16 cellular contexts compared by ENCODE assay signal in the genomic region with DNA sequence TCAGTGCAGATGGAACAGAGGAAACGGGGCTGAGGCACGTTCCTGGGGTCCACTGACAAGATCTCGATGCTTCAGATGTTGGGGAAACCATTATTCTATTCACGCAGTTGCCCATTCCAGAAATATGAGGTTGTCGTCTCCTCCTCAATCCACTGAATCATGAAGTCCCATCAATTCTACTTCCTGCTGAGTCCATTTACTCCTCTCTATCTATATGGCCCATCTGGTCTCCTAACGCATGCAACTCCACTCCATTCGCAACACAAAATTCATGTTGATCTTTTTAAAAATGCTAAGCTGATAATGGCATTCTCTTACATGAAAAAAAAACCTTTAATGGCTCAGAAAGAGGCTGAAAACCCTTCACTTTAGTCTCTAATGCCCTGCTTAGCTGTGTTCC. TPM values are rescaled to one million over a fixed set of nuclear protein-coding genes. Genes with fewer than 3 reads are reported as not detected.
DNase-seq lines count a peak whose midpoint lies in the region; ATAC-seq and TF ChIP-seq lines count a peak whose summit lies in the region.
"Had no signal": no experiment of that assay in that cellular context is flagged by ENCODE, and none has a peak within 500 bp of the region (broad histone marks: within the 10 kb centered on the region; RNA-seq: fewer than 3 reads in every experiment).

No MANE protein-coding gene starts in this region.

- no peaks in the 10 kb centered on the region for H3K36me3 ChIP-seq in CD4-positive, alpha-beta memory T cell (ENCODE audit: insufficient read depth, low read length)
- H3K36me3 ChIP-seq: SJSA1 had no signal

- no peaks in the 10 kb centered on the region for H3K9me3 ChIP-seq in CD4-positive, alpha-beta memory T cell (ENCODE audit: control insufficient read depth in 1 of 2, low read length in 2 of 2)
- H3K9me3 ChIP-seq: A549, SJSA1 had no signal

- H3K4me1 ChIP-seq in CD4-positive, alpha-beta memory T cell (ENCODE audit: insufficient read depth, low read length) = peaks cover 72% of the 10 kb centered on the region
- H3K4me1 ChIP-seq: A549, SJSA1 had no signal

- H3K9me3 Mint-ChIP-seq in activated CD4-positive, alpha-beta memory T cell treated with anti-CD3 and anti-CD28 coated beads, Interleukin-2, amount 10 ng/mL, durations not matched to agents 7 days and 5 days = no peaks in the 10 kb centered on the region
- H3K9me3 Mint-ChIP-seq in activated CD4-positive, alpha-beta memory T cell treated with anti-CD3 and anti-CD28 coated beads for 36 hours = no peaks in the 10 kb centered on the region
- no peaks in the 10 kb centered on the region for H3K9me3 Mint-ChIP-seq in CD4-positive, alpha-beta memory T cell
- no peaks in the 10 kb centered on the region for H3K9me3 Mint-ChIP-seq in activated T-helper 17 cell treated with anti-CD3 and anti-CD28 coated beads, Interleukin-2, amount 50 U/mL, for 72 hours
- H3K9me3 Mint-ChIP-seq in nephron = no peaks in the 10 kb centered on the region

- no peaks in the 10 kb centered on the region for H3K27me3 ChIP-seq in CD4-positive, alpha-beta memory T cell (ENCODE audit: insufficient read depth, low read length)
- H3K27me3 ChIP-seq: SJSA1 had no signal

- H3K4me1 Mint-ChIP-seq in activated CD4-positive, alpha-beta memory T cell treated with anti-CD3 and anti-CD28 coated beads, Interleukin-2, amount 10 ng/mL, durations not matched to agents 7 days and 5 days = peaks cover 72% of the 10 kb centered on the region
- peaks cover 68% of the 10 kb centered on the region for H3K4me1 Mint-ChIP-seq in activated CD4-positive, alpha-beta memory T cell treated with anti-CD3 and anti-CD28 coated beads for 36 hours (ENCODE audit: low read depth)
- peaks cover 60 to 74% (median 71%) of the 10 kb centered on the region in 4 donors for H3K4me1 Mint-ChIP-seq in CD4-positive, alpha-beta memory T cell
- H3K4me1 Mint-ChIP-seq in activated T-helper 17 cell treated with anti-CD3 and anti-CD28 coated beads, Interleukin-2, amount 50 U/mL, for 72 hours = peaks cover 55% of the 10 kb centered on the region
- H3K4me1 Mint-ChIP-seq in nephron = peaks cover 5% of the 10 kb centered on the region

- TF ChIP-seq CTCF in nephron (IDR thresholded peaks at IDR 0.05; ENCODE audit: unreplicated experiment in 3 of 3) = no peak

- peak overlapping the region; percentile 45 for H3K27ac Mint-ChIP-seq in activated CD4-positive, alpha-beta memory T cell treated with anti-CD3 and anti-CD28 coated beads, Interleukin-2, amount 10 ng/mL, durations not matched to agents 7 days and 5 days
- no peak overlapping the region for H3K27ac Mint-ChIP-seq in activated CD4-positive, alpha-beta memory T cell treated with anti-CD3 and anti-CD28 coated beads for 36 hours
- H3K27ac Mint-ChIP-seq in CD4-positive, alpha-beta memory T cell = peak overlapping the region; percentile 49 to 97 (median 89)
- H3K27ac Mint-ChIP-seq in activated T-helper 17 cell treated with anti-CD3 and anti-CD28 coated beads, Interleukin-2, amount 50 U/mL, for 72 hours = no peak overlapping the region
- H3K27ac Mint-ChIP-seq in nephron = peak overlapping the region in 2 of 3 experiments; percentile 11 to 18

- CTCF ChIA-PET in activated CD4-positive, alpha-beta memory T cell treated with anti-CD3 and anti-CD28 coated beads, Interleukin-2, amount 10 ng/mL, durations not matched to agents 7 days and 5 days (lab: Charles Lee) = interaction anchor here (1.4 to 9.3 kb wide), 2 partner anchors 9 to 36 kb away, joined by 6 to 80 read pairs; partner anchors contain the start of gene MAP3K5
- CTCF ChIA-PET in activated CD4-positive, alpha-beta memory T cell treated with anti-CD3 and anti-CD28 coated beads for 36 hours (lab: Charles Lee) = interaction anchor here (5.6 kb wide), 1 partner anchor 37 kb away, joined by 46 read pairs; the partner anchor contains the start of gene MAP3K5
- CTCF ChIA-PET in CD4-positive, alpha-beta memory T cell (lab: Charles Lee; ENCODE audit: partially characterized antibody) = interaction anchor here (0.7 to 6.1 kb wide), 12 partner anchors 9 to 261 kb away, joined by 3 to 101 read pairs (median 4); partner anchors contain the start of gene MAP3K5

- no peaks in the 10 kb centered on the region for H3K27me3 Mint-ChIP-seq in activated CD4-positive, alpha-beta memory T cell treated with anti-CD3 and anti-CD28 coated beads, Interleukin-2, amount 10 ng/mL, durations not matched to agents 7 days and 5 days
- H3K27me3 Mint-ChIP-seq in activated CD4-positive, alpha-beta memory T cell treated with anti-CD3 and anti-CD28 coated beads for 36 hours = no peaks in the 10 kb centered on the region
- no peaks in the 10 kb centered on the region for H3K27me3 Mint-ChIP-seq in CD4-positive, alpha-beta memory T cell
- H3K27me3 Mint-ChIP-seq in activated T-helper 17 cell treated with anti-CD3 and anti-CD28 coated beads, Interleukin-2, amount 50 U/mL, for 72 hours = no peaks in the 10 kb centered on the region
- peaks cover 3% of the 10 kb centered on the region for H3K27me3 Mint-ChIP-seq in nephron (ENCODE audit: low read depth)

- peaks cover 18% of the 10 kb centered on the region for H3K36me3 Mint-ChIP-seq in activated CD4-positive, alpha-beta memory T cell treated with anti-CD3 and anti-CD28 coated beads, Interleukin-2, amount 10 ng/mL, durations not matched to agents 7 days and 5 days (ENCODE audit: low read depth)
- peaks cover 2% of the 10 kb centered on the region for H3K36me3 Mint-ChIP-seq in activated CD4-positive, alpha-beta memory T cell treated with anti-CD3 and anti-CD28 coated beads for 36 hours
- peaks cover 0 to 5% of the 10 kb centered on the region in 2 donors for H3K36me3 Mint-ChIP-seq in CD4-positive, alpha-beta memory T cell
- H3K36me3 Mint-ChIP-seq in activated T-helper 17 cell treated with anti-CD3 and anti-CD28 coated beads, Interleukin-2, amount 50 U/mL, for 72 hours (ENCODE audit: low read depth) = peaks cover 5% of the 10 kb centered on the region
- no peaks in the 10 kb centered on the region for H3K36me3 Mint-ChIP-seq in nephron (ENCODE audit: low read depth)

- no peak overlapping the region for H3K27ac ChIP-seq in CD4-positive, alpha-beta memory T cell (ENCODE audit: low read depth, low read length)
- H3K27ac ChIP-seq: A549, GM23248, SJSA1 had no signal

- intact Hi-C loops in activated CD4-positive, alpha-beta memory T cell treated with anti-CD3 and anti-CD28 coated beads for 36 hours (cut with micrococcal nuclease) = no loop called here
- intact Hi-C loops in CD4-positive, alpha-beta memory T cell (cut with micrococcal nuclease) = loop anchor here (5.0 kb wide), 1 partner anchor 113 kb away; no protein-coding TSS in a partner anchor

- H3K4me3 Mint-ChIP-seq in activated CD4-positive, alpha-beta memory T cell treated with anti-CD3 and anti-CD28 coated beads, Interleukin-2, amount 10 ng/mL, durations not matched to agents 7 days and 5 days = no peak overlapping the region
- no peak overlapping the region for H3K4me3 Mint-ChIP-seq in activated CD4-positive, alpha-beta memory T cell treated with anti-CD3 and anti-CD28 coated beads for 36 hours
- H3K4me3 Mint-ChIP-seq in CD4-positive, alpha-beta memory T cell = peak overlapping the region in 3 of 8 donors; percentile 10 to 33 (median 25)
- H3K4me3 Mint-ChIP-seq in activated T-helper 17 cell treated with anti-CD3 and anti-CD28 coated beads, Interleukin-2, amount 50 U/mL, for 72 hours = peak overlapping the region; percentile 8
- H3K4me3 Mint-ChIP-seq in nephron = no peak overlapping the region

- POLR2A ChIA-PET in activated CD4-positive, alpha-beta memory T cell treated with anti-CD3 and anti-CD28 coated beads, Interleukin-2, amount 10 ng/mL, durations not matched to agents 7 days and 5 days (lab: Charles Lee) = interaction anchor here (0.9 to 5.6 kb wide), 6 partner anchors 9 to 47 kb away, joined by 3 to 62 read pairs (median 20); partner anchors contain the start of gene MAP3K5
- POLR2A ChIA-PET in activated CD4-positive, alpha-beta memory T cell treated with anti-CD3 and anti-CD28 coated beads for 36 hours (lab: Charles Lee) = interaction anchor here (0.6 to 1.2 kb wide), 2 partner anchors 37 to 120 kb away, joined by 3 to 5 read pairs; partner anchors contain the start of gene MAP3K5
- POLR2A ChIA-PET in CD4-positive, alpha-beta memory T cell (lab: Charles Lee; ENCODE audit: partially characterized antibody) = interaction anchor here (0.7 to 13.2 kb wide), 7 partner anchors 9 to 68 kb away, joined by 3 to 249 read pairs (median 4); partner anchors contain the start of genes MAP3K5 and PEX7

- no peak for ATAC-seq in activated T-helper 17 cell treated with anti-CD3 and anti-CD28 coated beads, Interleukin-2, amount 50 U/mL, for 72 hours (replicated peaks)
- no peak for ATAC-seq in GM21737 (IDR thresholded peaks at IDR 0.05; ENCODE audit: unreplicated experiment)
- ATAC-seq in HG02588 (IDR thresholded peaks at IDR 0.05; ENCODE audit: unreplicated experiment) = no peak
- ATAC-seq: A549 had no signal

- no peak for DNase-seq in activated CD4-positive, alpha-beta memory T cell treated with anti-CD3 and anti-CD28 coated beads, Interleukin-2, amount 10 ng/mL, durations not matched to agents 7 days and 5 days
- no peak for DNase-seq in activated CD4-positive, alpha-beta memory T cell treated with anti-CD3 and anti-CD28 coated beads for 36 hours
- DNase-seq in CD4-positive, alpha-beta memory T cell = no peak
- no peak for DNase-seq in superior temporal gyrus (ENCODE audit: extremely low spot score)
- DNase-seq: C1 segment of cervical spinal cord, GM23248, HCEC 1CT, NCI-H1048, NCI-H146, NCI-H524 had no signal

- no peak overlapping the region for H3K4me3 ChIP-seq in CD4-positive, alpha-beta memory T cell (ENCODE audit: low read length in 2 of 2)
- H3K4me3 ChIP-seq: A549, GM23248, SJSA1 had no signal

RNA-seq across cellular contexts. Expression of gene MAP3K5, which starts 37.5 kb away (rescaled TPM):
- total RNA-seq in activated CD4-positive, alpha-beta memory T cell treated with anti-CD3 and anti-CD28 coated beads, Interleukin-2, amount 10 ng/mL, durations not matched to agents 7 days and 5 days = 10 to 100 TPM; 25.4 to 25.9 TPM
- 10 to 100 TPM; 13.2 to 13.8 TPM for total RNA-seq in activated CD4-positive, alpha-beta memory T cell treated with anti-CD3 and anti-CD28 coated beads for 36 hours
- total RNA-seq in CD4-positive, alpha-beta memory T cell = 10 to 100 TPM; 31.4 to 31.7 TPM
- 10 to 100 TPM in 1 of 2 donors, 1 to 10 TPM in 1; 7.3 to 26.3 TPM for polyA plus RNA-seq in CD4-positive, alpha-beta memory T cell
- 10 to 100 TPM; 13.8 to 20.1 TPM for total RNA-seq in activated T-helper 17 cell treated with anti-CD3 and anti-CD28 coated beads, Interleukin-2, amount 50 U/mL, for 72 hours

Comparison
In these comparisons a context has a peak if more than half of its experiments do, and no peak if none do; other contexts are left out.
1. H3K27ac Mint-ChIP-seq: peak in activated CD4-positive, alpha-beta memory T cell treated with anti-CD3 and anti-CD28 coated beads, Interleukin-2, amount 10 ng/mL, durations not matched to agents 7 days and 5 days (single experiment), CD4-positive, alpha-beta memory T cell (7 of 7) and nephron (2 of 3); none in activated CD4-positive, alpha-beta memory T cell treated with anti-CD3 and anti-CD28 coated beads for 36 hours (single experiment) and activated T-helper 17 cell treated with anti-CD3 and anti-CD28 coated beads, Interleukin-2, amount 50 U/mL, for 72 hours (single experiment).